1 cellular context compared by ENCODE assay signal in the genomic region with DNA sequence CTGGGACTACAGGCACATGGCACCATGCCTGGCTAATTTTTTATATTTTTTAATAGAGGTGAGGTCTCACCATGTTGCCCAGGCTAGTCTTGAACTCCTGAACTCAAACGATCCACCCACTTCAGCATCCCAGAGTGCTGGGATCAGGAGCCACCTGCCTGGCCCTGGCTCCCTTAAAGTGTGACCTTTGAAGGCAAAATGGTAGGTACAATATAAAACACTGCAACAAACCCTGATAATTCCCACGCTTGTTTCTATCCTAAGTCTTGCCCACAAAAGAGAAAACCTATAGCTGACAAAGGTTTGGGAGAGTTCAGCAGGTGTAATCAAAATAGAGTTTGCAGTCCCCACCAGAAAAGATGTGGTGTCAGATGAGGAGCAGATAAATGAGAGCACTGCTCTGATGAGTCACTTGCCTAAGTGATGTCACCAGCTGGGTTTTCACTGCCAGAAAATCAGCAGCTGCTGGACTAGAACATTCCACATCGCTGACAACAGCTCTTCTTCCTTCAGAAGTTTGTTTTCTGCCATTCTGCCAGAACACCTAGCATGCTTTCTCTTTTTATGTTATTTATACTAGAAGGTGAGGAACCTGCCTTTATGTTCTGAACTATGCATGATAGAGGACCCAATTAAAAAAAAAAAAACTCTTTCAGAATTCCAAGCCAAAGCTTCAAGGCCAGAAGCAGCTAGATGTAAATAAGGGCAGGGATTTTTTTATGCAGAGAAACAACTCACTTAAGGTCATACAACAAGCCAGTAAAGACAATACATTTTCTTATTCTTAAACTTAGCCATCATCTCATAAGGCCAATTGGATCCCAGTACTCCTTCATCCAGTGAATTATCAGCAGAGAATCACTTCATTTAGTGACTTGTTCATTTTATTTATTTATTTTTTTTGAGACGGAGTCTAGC.
TF ChIP-seq lines count a peak whose summit lies in the region.

No MANE protein-coding gene starts in this region.

TF ChIP-seq in SK-N-SH, 30 proteins besides CTCF, POLR2A, EP300 and RAD21 (continued from another document):
- TF ChIP-seq PBX3 (IDR thresholded peaks at IDR 0.05) (peak; percentile 96), TEAD4 (IDR thresholded peaks at IDR 0.05; ENCODE audit: borderline replicate concordance, insufficient read depth) (peak; percentile 65), JUND (IDR thresholded peaks at IDR 0.05) (peak; percentile 98), MEF2A (IDR thresholded peaks at IDR 0.05; ENCODE audit: borderline replicate concordance, low read depth) (no peak), FOSL2 (IDR thresholded peaks at IDR 0.05; ENCODE audit: borderline replicate concordance, low read depth) (peak; percentile 96), IRF3 (IDR thresholded peaks at IDR 0.05; ENCODE audit: low read depth, low read length) (no peak), GABPA (IDR thresholded peaks at IDR 0.05; ENCODE audit: low read depth) (no peak), ELF1 (IDR thresholded peaks at IDR 0.05) (no peak), NFIC (IDR thresholded peaks at IDR 0.05; ENCODE audit: borderline replicate concordance) (peak; percentile 90), TCF12 (IDR thresholded peaks at IDR 0.05) (peak; percentile 92), POLR2AphosphoS5 (IDR thresholded peaks at IDR 0.05; ENCODE audit: low read depth, low read length) (peak; percentile 54; the same call in 1 of the 2 replicates), ZBTB33 (IDR thresholded peaks at IDR 0.05; ENCODE audit: borderline replicate concordance, low read depth) (no peak), RCOR1 (IDR thresholded peaks at IDR 0.05; ENCODE audit: low read length) (no peak), SIN3A (IDR thresholded peaks at IDR 0.05; ENCODE audit: borderline replicate concordance, low read depth, low read length) (peak; percentile 69; the same call in 1 of the 2 replicates)
- TF ChIP-seq, protein P1, sequence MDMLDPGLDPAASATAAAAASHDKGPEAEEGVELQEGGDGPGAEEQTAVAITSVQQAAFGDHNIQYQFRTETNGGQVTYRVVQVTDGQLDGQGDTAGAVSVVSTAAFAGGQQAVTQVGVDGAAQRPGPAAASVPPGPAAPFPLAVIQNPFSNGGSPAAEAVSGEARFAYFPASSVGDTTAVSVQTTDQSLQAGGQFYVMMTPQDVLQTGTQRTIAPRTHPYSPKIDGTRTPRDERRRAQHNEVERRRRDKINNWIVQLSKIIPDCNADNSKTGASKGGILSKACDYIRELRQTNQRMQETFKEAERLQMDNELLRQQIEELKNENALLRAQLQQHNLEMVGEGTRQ (IDR thresholded peaks at IDR 0.05; ENCODE audit: borderline replicate concordance, low read depth, low read length): no peak
- TF ChIP-seq, protein P2, sequence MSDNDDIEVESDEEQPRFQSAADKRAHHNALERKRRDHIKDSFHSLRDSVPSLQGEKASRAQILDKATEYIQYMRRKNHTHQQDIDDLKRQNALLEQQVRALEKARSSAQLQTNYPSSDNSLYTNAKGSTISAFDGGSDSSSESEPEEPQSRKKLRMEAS (IDR thresholded peaks at IDR 0.05; ENCODE audit: low read depth): peak; percentile 77
